In the genomic region with DNA sequence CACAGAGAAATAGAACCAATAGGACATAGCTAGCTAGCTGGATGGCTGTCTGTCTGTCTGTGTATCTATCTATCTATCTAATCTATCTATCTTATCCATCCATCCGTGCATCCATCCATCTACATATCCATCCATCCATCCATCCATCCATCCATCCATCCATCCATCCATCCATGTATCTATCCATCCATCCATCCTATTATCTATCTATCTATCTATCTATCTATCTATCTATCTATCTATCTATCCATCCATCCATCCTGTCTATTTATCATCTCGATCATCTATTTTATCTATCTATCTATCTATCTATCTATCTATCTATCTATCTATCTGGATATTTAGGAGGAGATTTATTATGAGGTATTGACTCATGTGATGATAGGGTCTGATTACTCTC, we compare ENCODE assay signal across 8 cellular contexts.
"Had no signal": no experiment of that assay in that cellular context is flagged by ENCODE, and none has a peak within 500 bp of the region (broad histone marks: within the 10 kb centered on the region; RNA-seq: fewer than 3 reads in every experiment).

No MANE protein-coding gene starts in this region.

- H3K4me3 ChIP-seq: GM12878 had no signal

- FAIRE-seq: G401.6, GM12878, GM12891, GM12892, GM18507, GM19239 had no signal

- DNase-seq: GDM1, GF-D8 had no signal

- ATAC-seq: GM12878 had no signal
